Comparison of ENCODE assay signal across 11 cellular contexts in the genomic region with DNA sequence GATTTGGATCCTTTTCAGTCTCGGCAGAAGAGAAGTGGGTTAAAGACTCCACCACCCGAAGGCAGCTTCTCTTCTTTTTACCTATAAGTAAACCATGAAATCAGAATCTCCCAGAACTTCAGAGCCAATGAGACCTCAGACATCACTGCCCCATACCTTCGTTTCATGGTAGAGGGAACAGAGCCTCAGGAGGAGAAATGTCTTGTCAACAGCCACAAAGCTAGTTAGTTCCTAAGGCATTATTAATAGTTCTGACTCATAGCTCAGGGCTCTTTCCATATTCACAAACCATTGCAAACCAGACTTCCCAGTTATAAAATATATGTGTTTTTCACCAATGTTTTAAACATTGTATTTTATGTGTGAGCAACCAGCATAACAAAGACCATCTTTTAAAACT.
DNase-seq lines count a peak whose midpoint lies in the region; ATAC-seq and TF ChIP-seq lines count a peak whose summit lies in the region.
"Had no signal": no experiment of that assay in that cellular context is flagged by ENCODE, and none has a peak within 500 bp of the region (broad histone marks: within the 10 kb centered on the region; RNA-seq: fewer than 3 reads in every experiment).

No MANE protein-coding gene starts in this region.

- ATAC-seq in stimulated activated naive CD8-positive, alpha-beta T cell treated with anti-CD3 and anti-CD28 coated beads, Interleukin-15, Interleukin-2, amounts not matched to agents 100 U/mL and 50 U/mL, for 24 hours, result no peak
- ATAC-seq in GM18873 (IDR thresholded peaks at IDR 0.05; ENCODE audit: low FRiP score, unreplicated experiment) (no peak), Right ventricle myocardium superior (ENCODE audit: poor library complexity) (no peak)
- ATAC-seq: CD8-positive, alpha-beta T cell had no signal

- H3K36me3 Mint-ChIP-seq in stimulated activated naive CD8-positive, alpha-beta T cell treated with anti-CD3 and anti-CD28 coated beads, Interleukin-15, Interleukin-2, amounts not matched to agents 100 ng/mL and 50 ng/mL, for 24 hours (ENCODE audit: low read depth), result no peaks in the 10 kb centered on the region
- no peaks in the 10 kb centered on the region for H3K36me3 Mint-ChIP-seq in activated CD4-positive, alpha-beta memory T cell treated with anti-CD3 and anti-CD28 coated beads, Interleukin-2, amount 10 ng/mL, durations not matched to agents 7 days and 5 days (ENCODE audit: low read depth)
- H3K36me3 Mint-ChIP-seq in immature natural killer cell, result no peaks in the 10 kb centered on the region
- no peaks in the 10 kb centered on the region for H3K36me3 Mint-ChIP-seq in Calu3 (ENCODE audit: insufficient read depth, unreplicated experiment)
- H3K36me3 Mint-ChIP-seq: CD8-positive, alpha-beta T cell had no signal

- CTCF ChIA-PET in activated CD4-positive, alpha-beta memory T cell treated with anti-CD3 and anti-CD28 coated beads, Interleukin-2, amount 10 ng/mL, durations not matched to agents 7 days and 5 days (lab: Charles Lee), result interaction anchor here (1.0 to 6.0 kb wide), 11 partner anchors 10 to 120 kb away, joined by 4 to 87 read pairs (median 10); partner anchors contain the start of gene RIPOR2
- CTCF ChIA-PET in Calu3 (lab: Charles Lee), result interaction anchor here (0.6 to 2.7 kb wide), 10 partner anchors 8 to 121 kb away, joined by 3 to 14 read pairs (median 3); no protein-coding TSS in a partner anchor

- no peaks in the 10 kb centered on the region for H3K27me3 Mint-ChIP-seq in stimulated activated naive CD8-positive, alpha-beta T cell treated with anti-CD3 and anti-CD28 coated beads, Interleukin-15, Interleukin-2, amounts not matched to agents 100 ng/mL and 50 ng/mL, for 24 hours
- H3K27me3 Mint-ChIP-seq in activated CD4-positive, alpha-beta memory T cell treated with anti-CD3 and anti-CD28 coated beads, Interleukin-2, amount 10 ng/mL, durations not matched to agents 7 days and 5 days, result no peaks in the 10 kb centered on the region
- H3K27me3 Mint-ChIP-seq in immature natural killer cell (ENCODE audit: low read depth in 3 of 3) (peaks cover 3 to 7% (median 3%) of the 10 kb centered on the region in 3 donors), Calu3 (ENCODE audit: unreplicated experiment) (no peaks in the 10 kb centered on the region)

- peak overlapping the region; percentile 21 for H3K4me3 Mint-ChIP-seq in stimulated activated naive CD8-positive, alpha-beta T cell treated with anti-CD3 and anti-CD28 coated beads, Interleukin-15, Interleukin-2, amounts not matched to agents 100 ng/mL and 50 ng/mL, for 24 hours
- no peak overlapping the region for H3K4me3 Mint-ChIP-seq in activated CD4-positive, alpha-beta memory T cell treated with anti-CD3 and anti-CD28 coated beads, Interleukin-2, amount 10 ng/mL, durations not matched to agents 7 days and 5 days
- peak overlapping the region in 2 of 5 donors; percentile 5 to 73 for H3K4me3 Mint-ChIP-seq in immature natural killer cell
- no peak overlapping the region for H3K4me3 Mint-ChIP-seq in Calu3 (ENCODE audit: low read depth, unreplicated experiment)
- H3K4me3 Mint-ChIP-seq: CD8-positive, alpha-beta T cell had no signal

- POLR2A ChIA-PET in activated CD4-positive, alpha-beta memory T cell treated with anti-CD3 and anti-CD28 coated beads, Interleukin-2, amount 10 ng/mL, durations not matched to agents 7 days and 5 days (lab: Charles Lee), result interaction anchor here (0.6 to 7.8 kb wide), 8 partner anchors 12 to 121 kb away, joined by 3 to 96 read pairs (median 4); partner anchors contain the start of gene RIPOR2

- intact Hi-C loops in Right ventricle myocardium superior (cut with DNase I) (no loop called here), Calu3 (cut with micrococcal nuclease; ENCODE audit: unreplicated experiment) (no loop called here)

- no peak for TF ChIP-seq CTCF in Calu3 (IDR thresholded peaks at IDR 0.05; ENCODE audit: unreplicated experiment)

- BruUV-seq in Calu3 (replicated peaks; lab: Mats Ljungman, UMichigan), result no TSS peak

- DNase-seq in stimulated activated naive CD8-positive, alpha-beta T cell treated with anti-CD3 and anti-CD28 coated beads, Interleukin-15, Interleukin-2, amounts not matched to agents 100 U/mL and 50 U/mL, for 24 hours, result no peak
- DNase-seq in activated CD4-positive, alpha-beta memory T cell treated with anti-CD3 and anti-CD28 coated beads, Interleukin-2, amount 10 ng/mL, durations not matched to agents 7 days and 5 days, result no peak
- DNase-seq in immature natural killer cell, result no peak
- DNase-seq in NCI-H2171 (lab: John Stamatoyannopoulos, UW), result no peak
- no peak for DNase-seq in Right ventricle myocardium superior
- no peak for DNase-seq in Calu3
- DNase-seq: activated T-cell treated with anti-CD3 and anti-CD28 coated beads, Interleukin-2, amount 50 U/mL, for 48 hours; CD8-positive, alpha-beta T cell; lower lobe of right lung had no signal

- peaks cover 87% of the 10 kb centered on the region for H3K4me1 Mint-ChIP-seq in stimulated activated naive CD8-positive, alpha-beta T cell treated with anti-CD3 and anti-CD28 coated beads, Interleukin-15, Interleukin-2, amounts not matched to agents 100 ng/mL and 50 ng/mL, for 24 hours (ENCODE audit: low read depth)
- H3K4me1 Mint-ChIP-seq in activated CD4-positive, alpha-beta memory T cell treated with anti-CD3 and anti-CD28 coated beads, Interleukin-2, amount 10 ng/mL, durations not matched to agents 7 days and 5 days, result peaks cover 82% of the 10 kb centered on the region
- H3K4me1 Mint-ChIP-seq in immature natural killer cell (peaks cover 71 to 81% of the 10 kb centered on the region in 2 donors), Calu3 (ENCODE audit: low read depth, unreplicated experiment) (peaks cover 12% of the 10 kb centered on the region)

- H3K9me3 Mint-ChIP-seq in stimulated activated naive CD8-positive, alpha-beta T cell treated with anti-CD3 and anti-CD28 coated beads, Interleukin-15, Interleukin-2, amounts not matched to agents 100 ng/mL and 50 ng/mL, for 24 hours, result no peaks in the 10 kb centered on the region
- H3K9me3 Mint-ChIP-seq in activated CD4-positive, alpha-beta memory T cell treated with anti-CD3 and anti-CD28 coated beads, Interleukin-2, amount 10 ng/mL, durations not matched to agents 7 days and 5 days, result no peaks in the 10 kb centered on the region
- no peaks in the 10 kb centered on the region for H3K9me3 Mint-ChIP-seq in immature natural killer cell
- H3K9me3 Mint-ChIP-seq in Calu3 (ENCODE audit: low read depth, unreplicated experiment), result peaks cover 3% of the 10 kb centered on the region
- H3K9me3 Mint-ChIP-seq: CD8-positive, alpha-beta T cell had no signal

- peak overlapping the region; percentile 70 for H3K27ac Mint-ChIP-seq in stimulated activated naive CD8-positive, alpha-beta T cell treated with anti-CD3 and anti-CD28 coated beads, Interleukin-15, Interleukin-2, amounts not matched to agents 100 ng/mL and 50 ng/mL, for 24 hours
- H3K27ac Mint-ChIP-seq in activated CD4-positive, alpha-beta memory T cell treated with anti-CD3 and anti-CD28 coated beads, Interleukin-2, amount 10 ng/mL, durations not matched to agents 7 days and 5 days, result peak overlapping the region; percentile 74
- H3K27ac Mint-ChIP-seq in immature natural killer cell, result peak overlapping the region; percentile 38 to 89 (median 63)
- no peak overlapping the region for H3K27ac Mint-ChIP-seq in Calu3 (ENCODE audit: unreplicated experiment)
